ENCODE assay signal across 21 cellular contexts in the genomic region with DNA sequence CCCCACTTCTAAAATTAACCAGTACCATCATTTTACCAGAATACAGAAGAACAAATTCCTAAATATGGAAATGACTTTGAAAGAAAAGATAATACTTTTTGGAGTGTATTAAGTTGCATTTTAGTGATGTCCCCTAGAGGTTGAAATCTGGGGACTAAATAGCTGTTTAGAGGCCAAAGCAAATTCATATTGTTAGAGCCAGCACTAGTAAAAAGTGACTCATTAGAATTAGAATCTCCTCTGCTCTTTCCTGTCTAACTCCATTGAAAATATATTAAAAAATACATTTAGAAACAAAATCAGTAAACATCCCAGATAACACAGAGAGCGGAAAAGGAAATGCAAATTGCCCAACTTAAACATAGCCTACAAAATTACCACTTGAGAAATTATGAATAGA.
"Had no signal": no experiment of that assay in that cellular context is flagged by ENCODE, and none has a peak within 500 bp of the region (broad histone marks: within the 10 kb centered on the region; RNA-seq: fewer than 3 reads in every experiment).

No MANE protein-coding gene starts in this region.

- H3K4me3 ChIP-seq: ascending aorta, heart right ventricle, transverse colon, vagina had no signal

- H3K9me3 Mint-ChIP-seq: memory B cell; stimulated activated naive CD8-positive, alpha-beta T cell treated with anti-CD3 and anti-CD28 coated beads, Interleukin-15, Interleukin-2, amounts not matched to agents 100 ng/mL and 50 ng/mL, for 24 hours had no signal

- H3K36me3 ChIP-seq: ascending aorta, breast epithelium, gastroesophageal sphincter, heart right ventricle, left ventricle myocardium inferior, transverse colon, vagina had no signal

- H3K4me1 Mint-ChIP-seq: activated CD4-positive, alpha-beta T cell treated with anti-CD3 and anti-CD28 coated beads, Interleukin-2, amount 10 ng/mL, durations not matched to agents 24 days and 14 days; memory B cell had no signal

- H3K27me3 ChIP-seq: ascending aorta, breast epithelium, gastroesophageal sphincter, heart right ventricle, transverse colon, vagina had no signal

- H3K4me1 ChIP-seq: ascending aorta, breast epithelium, gastroesophageal sphincter, heart right ventricle, left ventricle myocardium inferior, transverse colon, vagina had no signal

- H3K27ac ChIP-seq: ascending aorta, breast epithelium, gastroesophageal sphincter, left ventricle myocardium inferior, transverse colon, vagina had no signal

- H3K27ac Mint-ChIP-seq: activated CD4-positive, alpha-beta T cell treated with anti-CD3 and anti-CD28 coated beads, Interleukin-2, amount 10 ng/mL, durations not matched to agents 24 days and 14 days; activated CD8-positive, alpha-beta T cell treated with anti-CD3 and anti-CD28 coated beads for 36 hours; activated T-helper 2 cell treated with anti-CD3 and anti-CD28 coated beads, Interferon-gamma antibody, Interleukin-2, Interleukin-4, amounts not matched to agents 10 μg/mL and 5 μg/mL and 100 μg/mL, durations not matched to agents 14 hours and 24 hours and 36 hours; memory B cell; natural killer cell; stimulated activated naive CD8-positive, alpha-beta T cell treated with anti-CD3 and anti-CD28 coated beads, Interleukin-15, Interleukin-2, amounts not matched to agents 100 ng/mL and 50 ng/mL, for 24 hours had no signal

- H3K4me3 Mint-ChIP-seq: activated CD4-positive, alpha-beta T cell treated with anti-CD3 and anti-CD28 coated beads, Interleukin-2, amount 10 ng/mL, durations not matched to agents 24 days and 14 days; activated CD8-positive, alpha-beta T cell treated with anti-CD3 and anti-CD28 coated beads for 36 hours; memory B cell; natural killer cell; stimulated activated naive CD8-positive, alpha-beta T cell treated with anti-CD3 and anti-CD28 coated beads, Interleukin-15, Interleukin-2, amounts not matched to agents 100 ng/mL and 50 ng/mL, for 24 hours had no signal

- ATAC-seq: activated CD8-positive, alpha-beta T cell treated with anti-CD3 and anti-CD28 coated beads for 36 hours; natural killer cell had no signal

- DNase-seq: activated CD4-positive, alpha-beta T cell treated with anti-CD3 and anti-CD28 coated beads, Interleukin-2, amount 10 ng/mL, durations not matched to agents 24 days and 14 days; activated CD4-positive, CD25-positive, alpha-beta regulatory T cell; activated CD8-positive, alpha-beta T cell treated with anti-CD3 and anti-CD28 coated beads for 36 hours; activated naive CD4-positive, alpha-beta T cell treated with anti-CD3 and anti-CD28 coated beads, Interleukin-2, amount 50 U/mL, for 16 hours; activated T-cell treated with anti-CD3 and anti-CD28 coated beads, Interleukin-2, amount 50 U/mL, for 1 hour; cortex of kidney; erythroblast; heart right ventricle; left ventricle myocardium inferior; natural killer cell; retina; T-helper 1 cell; T1000; transverse colon had no signal

- H3K36me3 Mint-ChIP-seq: memory B cell had no signal

- H3K9me3 ChIP-seq: ascending aorta, breast epithelium, gastroesophageal sphincter, left ventricle myocardium inferior, transverse colon, vagina had no signal

- H3K27me3 Mint-ChIP-seq: activated CD4-positive, alpha-beta T cell treated with anti-CD3 and anti-CD28 coated beads, Interleukin-2, amount 10 ng/mL, durations not matched to agents 24 days and 14 days; activated CD8-positive, alpha-beta T cell treated with anti-CD3 and anti-CD28 coated beads for 36 hours; memory B cell; stimulated activated naive CD8-positive, alpha-beta T cell treated with anti-CD3 and anti-CD28 coated beads, Interleukin-15, Interleukin-2, amounts not matched to agents 100 ng/mL and 50 ng/mL, for 24 hours had no signal
